In the genomic region with DNA sequence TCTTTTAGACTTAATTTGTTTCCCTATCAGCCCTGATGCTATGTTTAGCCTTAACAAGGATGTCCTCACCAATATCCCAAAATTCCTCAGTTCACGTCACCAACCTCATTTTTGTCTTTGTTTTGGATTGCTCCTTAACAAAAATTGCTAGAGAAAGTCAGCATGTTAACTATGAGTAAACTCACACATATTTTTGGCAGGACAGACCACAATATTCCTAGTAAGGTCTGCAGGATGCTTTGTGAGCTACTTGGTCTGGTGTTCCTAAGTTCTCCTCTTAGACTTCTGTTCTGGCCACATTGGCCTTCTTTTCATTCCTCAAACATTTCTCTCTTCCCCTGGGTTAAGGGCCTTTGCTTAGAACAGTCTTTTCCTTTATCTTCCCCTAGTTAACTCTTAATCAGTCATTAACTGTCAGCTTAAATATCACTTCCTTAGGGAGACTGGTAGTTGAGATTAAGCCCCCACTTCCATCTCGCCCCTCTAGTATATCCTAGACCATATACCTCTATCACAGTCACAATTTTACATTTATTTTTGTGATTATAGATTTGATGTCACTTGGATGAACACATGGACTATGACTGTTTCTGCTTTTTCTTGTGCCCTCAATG, we compare ENCODE assay signal across 28 cellular contexts.
"Had no signal": no experiment of that assay in that cellular context is flagged by ENCODE, and none has a peak within 500 bp of the region (broad histone marks: within the 10 kb centered on the region; RNA-seq: fewer than 3 reads in every experiment).

No MANE protein-coding gene starts in this region.

- H3K27ac Mint-ChIP-seq: immature natural killer cell; naive thymus-derived CD4-positive, alpha-beta T cell; natural killer cell treated with Interleukin-12 subunit alpha and Interleukin-12 subunit beta and Interleukin-15 and Interleukin-18, amount 100 ng/mL, for 72 hours; progenitor cell of endocrine pancreas; stimulated activated effector memory CD8-positive, alpha-beta T cell treated with anti-CD3 and anti-CD28 coated beads, Interleukin-12 subunit alpha, Interleukin-12 subunit beta, amount 100 ng/mL, for 72 hours; stimulated activated naive CD8-positive, alpha-beta T cell treated with anti-CD3 and anti-CD28 coated beads, Interleukin-15, Interleukin-2, amounts not matched to agents 100 ng/mL and 50 ng/mL, for 24 hours; type B pancreatic cell had no signal

- H3K9me3 ChIP-seq: left lung, lower lobe of right lung, mucosa of descending colon, ovary, sigmoid colon, spleen, suprapubic skin, tibial nerve, vagina had no signal

- H3K9me3 Mint-ChIP-seq: natural killer cell treated with Interleukin-12 subunit alpha and Interleukin-12 subunit beta and Interleukin-15 and Interleukin-18, amount 100 ng/mL, for 72 hours; stimulated activated effector memory CD8-positive, alpha-beta T cell treated with anti-CD3 and anti-CD28 coated beads, Interleukin-12 subunit alpha, Interleukin-12 subunit beta, amount 100 ng/mL, for 72 hours; stimulated activated naive CD8-positive, alpha-beta T cell treated with anti-CD3 and anti-CD28 coated beads, Interleukin-15, Interleukin-2, amounts not matched to agents 100 ng/mL and 50 ng/mL, for 24 hours; type B pancreatic cell had no signal

- H3K36me3 Mint-ChIP-seq: immature natural killer cell; naive thymus-derived CD4-positive, alpha-beta T cell; natural killer cell treated with Interleukin-12 subunit alpha and Interleukin-12 subunit beta and Interleukin-15 and Interleukin-18, amount 100 ng/mL, for 72 hours; stimulated activated effector memory CD8-positive, alpha-beta T cell treated with anti-CD3 and anti-CD28 coated beads, Interleukin-12 subunit alpha, Interleukin-12 subunit beta, amount 100 ng/mL, for 72 hours; type B pancreatic cell had no signal

- DNase-seq: hypothalamus; immature natural killer cell; kidney; left colon; left lung; lower lobe of right lung; mammary epithelial cell; mesenchymal stem cell; midbrain; mucosa of descending colon; naive thymus-derived CD4-positive, alpha-beta T cell; ovary; retina; right cardiac atrium; sigmoid colon; small intestine; spleen; stimulated activated CD4-positive, alpha-beta T cell treated with anti-CD3 and anti-CD28 coated beads, Interleukin-4, amount 100 ng/mL, for 24 hours; stimulated activated naive CD4-positive, alpha-beta T cell had no signal

- H3K36me3 ChIP-seq: left lung, lower lobe of right lung, ovary, sigmoid colon, spleen, suprapubic skin, tibial nerve, vagina had no signal

- H3K27ac ChIP-seq: left lung, lower lobe of right lung, ovary, sigmoid colon, spleen, suprapubic skin, tibial nerve, vagina had no signal

- H3K4me1 Mint-ChIP-seq: immature natural killer cell; naive thymus-derived CD4-positive, alpha-beta T cell; stimulated activated effector memory CD8-positive, alpha-beta T cell treated with anti-CD3 and anti-CD28 coated beads, Interleukin-12 subunit alpha, Interleukin-12 subunit beta, amount 100 ng/mL, for 72 hours had no signal

- H3K4me3 ChIP-seq: left lung, lower lobe of right lung, mucosa of descending colon, ovary, sigmoid colon, spleen, suprapubic skin, tibial nerve, vagina had no signal

- FAIRE-seq: islet of Langerhans, kidney, small intestine had no signal

- H3K27me3 Mint-ChIP-seq: progenitor cell of endocrine pancreas, type B pancreatic cell had no signal

- H3K4me3 Mint-ChIP-seq: immature natural killer cell; naive thymus-derived CD4-positive, alpha-beta T cell; natural killer cell treated with Interleukin-12 subunit alpha and Interleukin-12 subunit beta and Interleukin-15 and Interleukin-18, amount 100 ng/mL, for 72 hours; stimulated activated effector memory CD8-positive, alpha-beta T cell treated with anti-CD3 and anti-CD28 coated beads, Interleukin-12 subunit alpha, Interleukin-12 subunit beta, amount 100 ng/mL, for 72 hours; stimulated activated naive CD8-positive, alpha-beta T cell treated with anti-CD3 and anti-CD28 coated beads, Interleukin-15, Interleukin-2, amounts not matched to agents 100 ng/mL and 50 ng/mL, for 24 hours; type B pancreatic cell had no signal

- H3K4me1 ChIP-seq: left lung, spleen, suprapubic skin, vagina had no signal

- H3K27me3 ChIP-seq: left lung, ovary, sigmoid colon, spleen, suprapubic skin, tibial nerve, vagina had no signal
